ENCODE assay signal across 10 cellular contexts in genomic region chr1:245999697-246000637, GRCh38.
DNase-seq lines count a peak whose midpoint lies in the region; ATAC-seq and TF ChIP-seq lines count a peak whose summit lies in the region.
"Had no signal": no experiment of that assay in that cellular context is flagged by ENCODE, and none has a peak within 500 bp of the region (broad histone marks: within the 10 kb centered on the region; RNA-seq: fewer than 3 reads in every experiment).

No MANE protein-coding gene starts in this region.

- POLR2A ChIA-PET in OCI-LY7 (lab: Charles Lee): interaction anchor here (0.6 kb wide), 1 partner anchor 720 kb away, joined by 3 read pairs; no protein-coding TSS in a partner anchor

- no peak for TF ChIP-seq EP300 in stomach (IDR thresholded peaks at IDR 0.05)

- no peaks in the 10 kb centered on the region for H3K27me3 ChIP-seq in stomach
- no peaks in the 10 kb centered on the region for H3K27me3 ChIP-seq in right lobe of liver
- H3K27me3 ChIP-seq in SJCRH30: no peaks in the 10 kb centered on the region

- H3K36me3 Mint-ChIP-seq in activated T-cell treated with anti-CD3 and anti-CD28 coated beads, Interleukin-2, amount 50 U/mL, for 72 hours (ENCODE audit: insufficient read depth in 2 of 2): no peaks in the 10 kb centered on the region
- no peaks in the 10 kb centered on the region for H3K36me3 Mint-ChIP-seq in activated T-cell treated with anti-CD3 and anti-CD28 coated beads, Interleukin-2, amount 50 U/mL, for 24 hours (ENCODE audit: low read depth)

- TF ChIP-seq POLR2A in stomach (IDR thresholded peaks at IDR 0.05) (no peak), right lobe of liver (IDR thresholded peaks at IDR 0.05) (no peak)

- H3K27ac ChIP-seq in OCI-LY7 (ENCODE audit: low read depth, low read length, poor library complexity, severe bottlenecking): no peak overlapping the region
- H3K27ac ChIP-seq in stomach: peak overlapping the region in 3 of 5 donors; percentile 13 to 73 (median 49)
- H3K27ac ChIP-seq in right lobe of liver: no peak overlapping the region
- H3K27ac ChIP-seq in SJCRH30: no peak overlapping the region
- H3K27ac ChIP-seq: A549 had no signal

- no peaks in the 10 kb centered on the region for H3K9me3 ChIP-seq in OCI-LY7 (ENCODE audit: low read length)
- H3K9me3 ChIP-seq in stomach: no peaks in the 10 kb centered on the region
- no peaks in the 10 kb centered on the region for H3K9me3 ChIP-seq in right lobe of liver
- H3K9me3 ChIP-seq in SJCRH30 (replicated peaks): no peaks in the 10 kb centered on the region
- H3K9me3 ChIP-seq: A549 had no signal

- H3K9me2 ChIP-seq in OCI-LY7 (ENCODE audit: insufficient read depth, low read length): no peaks in the 10 kb centered on the region

- H3K27ac Mint-ChIP-seq in activated T-cell treated with anti-CD3 and anti-CD28 coated beads, Interleukin-2, amount 50 U/mL, for 72 hours: peak overlapping the region; percentile 78
- no peak overlapping the region for H3K27ac Mint-ChIP-seq in activated T-cell treated with anti-CD3 and anti-CD28 coated beads, Interleukin-2, amount 50 U/mL, for 24 hours

- no peaks in the 10 kb centered on the region for H3K79me2 ChIP-seq in OCI-LY7 (ENCODE audit: insufficient read depth, low read depth, low read length)

- no TSS peak for BruUV-seq in OCI-LY7 (replicated peaks; lab: Mats Ljungman, UMichigan)

- no peak overlapping the region for H3K4me2 ChIP-seq in OCI-LY7 (ENCODE audit: low read length)
- H3K4me2 ChIP-seq: A549 had no signal

- TF ChIP-seq CTCF in OCI-LY7 (conservative IDR thresholded peaks at IDR 0.05; ENCODE audit: low read length) (peak; percentile 22; the same call in 1 of the 2 replicates), stomach (IDR thresholded peaks at IDR 0.05) (no peak), right lobe of liver (IDR thresholded peaks at IDR 0.05) (no peak)

- H3K9me3 Mint-ChIP-seq in activated T-cell treated with anti-CD3 and anti-CD28 coated beads, Interleukin-2, amount 50 U/mL, for 72 hours: no peaks in the 10 kb centered on the region
- no peaks in the 10 kb centered on the region for H3K9me3 Mint-ChIP-seq in activated T-cell treated with anti-CD3 and anti-CD28 coated beads, Interleukin-2, amount 50 U/mL, for 24 hours

- WGBS in stomach, 5 donors: 30 to 57% (median 40%) methylated on average over 10 of the region's 10 CpGs
- 53% methylated on average over 8 of the region's 10 CpGs for WGBS in right lobe of liver (ENCODE audit: insufficient coverage, low coverage, low lambda C conversion rate, missing lambda C conversion rate)

- H2AFZ ChIP-seq in OCI-LY7 (ENCODE audit: low read length): no peak overlapping the region

- no peaks in the 10 kb centered on the region for H3K4me1 Mint-ChIP-seq in activated T-cell treated with anti-CD3 and anti-CD28 coated beads, Interleukin-2, amount 50 U/mL, for 72 hours (ENCODE audit: low read depth)
- no peaks in the 10 kb centered on the region for H3K4me1 Mint-ChIP-seq in activated T-cell treated with anti-CD3 and anti-CD28 coated beads, Interleukin-2, amount 50 U/mL, for 24 hours (ENCODE audit: low read depth)

- intact Hi-C loops in OCI-LY7 (cut with micrococcal nuclease; ENCODE audit: unreplicated experiment) (loop anchor here (5.0 to 10.0 kb wide), 4 partner anchors 113 to 485 kb away; no protein-coding TSS in a partner anchor), stomach (cut with DNase I; ENCODE audit: low total_unique reads) (loop anchor here (5.0 kb wide), 1 partner anchor 848 kb away; the partner anchor contains the start of gene KIF26B), right lobe of liver (cut with DNase I) (loop anchor here (10.0 kb wide), 1 partner anchor 845 kb away; the partner anchor contains the start of gene KIF26B (in 2 of the 2))

- ATAC-seq in activated T-cell treated with anti-CD3 and anti-CD28 coated beads, Interleukin-2, amount 50 U/mL, for 72 hours (replicated peaks in 1 of 2): no peak
- peak; percentile 75 for ATAC-seq in HG03066 (IDR thresholded peaks at IDR 0.05; ENCODE audit: low read depth, unreplicated experiment)
- ATAC-seq in right lobe of liver: no peak
- ATAC-seq: A549 had no signal

- H3K36me3 ChIP-seq in OCI-LY7 (ENCODE audit: insufficient read depth, low read length) (no peaks in the 10 kb centered on the region), stomach (no peaks in the 10 kb centered on the region), right lobe of liver (no peaks in the 10 kb centered on the region), SJCRH30 (no peaks in the 10 kb centered on the region)

- DNase-seq in activated T-cell treated with anti-CD3 and anti-CD28 coated beads, Interleukin-2, amount 50 U/mL, for 72 hours: no peak
- no peak for DNase-seq in activated T-cell treated with anti-CD3 and anti-CD28 coated beads, Interleukin-2, amount 50 U/mL, for 24 hours
- peak; percentile 11 for DNase-seq in OCI-LY7 (ENCODE audit: low spot score)
- DNase-seq in stomach: no peak
- no peak for DNase-seq in right lobe of liver
- no peak for DNase-seq in SJCRH30
- DNase-seq in NCI-H146 (lab: John Stamatoyannopoulos, UW): no peak
- DNase-seq: activated CD4-positive, alpha-beta T cell treated with anti-CD3 and anti-CD28 coated beads, Interleukin-2, amount 50 U/mL, for 1 hour had no signal

- no peaks in the 10 kb centered on the region for H4K20me1 ChIP-seq in OCI-LY7 (ENCODE audit: insufficient read depth, low read length)

- H3K4me1 ChIP-seq in OCI-LY7 (ENCODE audit: insufficient read depth, low read length, poor library complexity, severe bottlenecking) (no peaks in the 10 kb centered on the region), stomach (peaks cover 1 to 36% (median 14%) of the 10 kb centered on the region in 4 donors), right lobe of liver (no peaks in the 10 kb centered on the region), SJCRH30 (peaks cover 29% of the 10 kb centered on the region)

- H3K4me3 Mint-ChIP-seq in activated T-cell treated with anti-CD3 and anti-CD28 coated beads, Interleukin-2, amount 50 U/mL, for 72 hours: no peak overlapping the region
- no peak overlapping the region for H3K4me3 Mint-ChIP-seq in activated T-cell treated with anti-CD3 and anti-CD28 coated beads, Interleukin-2, amount 50 U/mL, for 24 hours

- H3K27me3 Mint-ChIP-seq in activated T-cell treated with anti-CD3 and anti-CD28 coated beads, Interleukin-2, amount 50 U/mL, for 72 hours (ENCODE audit: low read depth): no peaks in the 10 kb centered on the region
- no peaks in the 10 kb centered on the region for H3K27me3 Mint-ChIP-seq in activated T-cell treated with anti-CD3 and anti-CD28 coated beads, Interleukin-2, amount 50 U/mL, for 24 hours

- H3K4me3 ChIP-seq in OCI-LY7 (ENCODE audit: low read depth, low read length, poor library complexity, severe bottlenecking) (no peak overlapping the region), stomach (no peak overlapping the region), right lobe of liver (no peak overlapping the region), SJCRH30 (no peak overlapping the region)
- H3K4me3 ChIP-seq: A549 had no signal

- CTCF ChIA-PET in OCI-LY7 (lab: Charles Lee; ENCODE audit: unreplicated experiment): no interaction called here

Comparison
In these comparisons a context has a peak if more than half of its experiments do, and no peak if none do; other contexts are left out.
1. H3K27ac ChIP-seq: peak in stomach (3 of 5); none in OCI-LY7 (single experiment), right lobe of liver (0 of 3) and SJCRH30 (single experiment).